ENCODE assay signal across 11 cellular contexts in the genomic region with DNA sequence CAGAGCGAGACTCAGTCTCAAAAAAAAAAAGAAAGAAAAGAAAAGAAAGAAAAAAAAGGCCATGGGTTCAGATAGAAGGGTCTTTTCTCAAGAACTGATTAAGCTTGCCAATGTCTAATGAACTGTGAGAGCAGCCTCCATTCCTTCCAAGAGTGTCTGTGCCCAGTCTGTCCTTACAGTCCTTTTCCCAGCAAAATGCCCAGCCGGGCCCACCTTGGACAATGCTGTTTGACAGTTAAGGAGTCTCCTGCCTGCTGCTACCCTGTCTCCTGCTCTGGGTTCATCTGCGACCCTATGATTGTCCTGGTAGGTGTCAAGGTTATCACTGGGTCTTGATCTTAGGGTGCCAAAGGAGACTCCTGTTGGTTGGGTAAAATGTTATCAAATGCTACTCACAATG. TPM values are rescaled to one million over a fixed set of nuclear protein-coding genes. Genes with fewer than 3 reads are reported as not detected.
DNase-seq lines count a peak whose midpoint lies in the region; ATAC-seq and TF ChIP-seq lines count a peak whose summit lies in the region.
"Had no signal": no experiment of that assay in that cellular context is flagged by ENCODE, and none has a peak within 500 bp of the region (broad histone marks: within the 10 kb centered on the region; RNA-seq: fewer than 3 reads in every experiment).

No MANE protein-coding gene starts in this region.

- H3K9ac ChIP-seq in neuronal stem cell (ENCODE audit: low read depth, low read length, poor library complexity) = no peak overlapping the region

- no peaks in the 10 kb centered on the region for H3K36me3 ChIP-seq in CD8-positive, alpha-beta T cell (ENCODE audit: insufficient read depth, low read length)
- no peaks in the 10 kb centered on the region for H3K36me3 ChIP-seq in neuronal stem cell (replicated peaks in 1 of 2; ENCODE audit: control insufficient read depth in 2 of 2, insufficient read depth in 2 of 2, low read length in 2 of 2)

- H2AFZ ChIP-seq in neuronal stem cell (ENCODE audit: low read length) = no peak overlapping the region

- no peak for DNase-seq in CD8-positive, alpha-beta T cell
- DNase-seq in activated naive CD8-positive, alpha-beta T cell treated with anti-CD3 and anti-CD28 coated beads, Interleukin-2, amount 50 U/mL, for 24 hours = no peak
- no peak for DNase-seq in neuronal stem cell (ENCODE audit: low spot score)
- no peak for DNase-seq in glutamatergic neuron
- DNase-seq in HK-2 (ENCODE audit: unreplicated experiment) = no peak
- no peak for DNase-seq in activated CD8-positive, alpha-beta memory T cell treated with anti-CD3 and anti-CD28 coated beads, Interleukin-2, amount 50 U/mL, for 48 hours
- no peak for DNase-seq in NCI-H510A (lab: John Stamatoyannopoulos, UW)
- DNase-seq: HCEC 1CT, mammary epithelial cell, NCI-H226 had no signal

- H4K91ac ChIP-seq in neuronal stem cell (ENCODE audit: low read depth, low read length, poor library complexity) = no peak overlapping the region

- H3K4ac ChIP-seq in neuronal stem cell (ENCODE audit: low read length) = no peak overlapping the region

- no peak overlapping the region for H3K27ac ChIP-seq in CD8-positive, alpha-beta T cell (ENCODE audit: low read depth, low read length)
- H3K27ac ChIP-seq in neuronal stem cell (replicated peaks; ENCODE audit: low read length) = no peak overlapping the region

- peak overlapping the region; percentile 62 for H2BK5ac ChIP-seq in neuronal stem cell (ENCODE audit: low read length)

- H2BK120ac ChIP-seq in neuronal stem cell (ENCODE audit: low read depth, low read length) = no peak overlapping the region

- H2AK5ac ChIP-seq in neuronal stem cell (ENCODE audit: low read depth, low read length) = peak overlapping the region; percentile 8

- no peak for ATAC-seq in CD8-positive, alpha-beta T cell
- ATAC-seq in HG03175 (IDR thresholded peaks at IDR 0.05; ENCODE audit: unreplicated experiment) = peak; percentile 10
- no peak for ATAC-seq in activated naive CD8-positive, alpha-beta T cell treated with anti-CD3 and anti-CD28 coated beads, Interleukin-2, amount 50 U/mL, for 24 hours

- WGBS in neuronal stem cell (ENCODE audit: extremely low coverage in 2 of 2, insufficient read length in 2 of 2, insufficient replicate concordance in 1 of 2), 2 donors = no CpG with 5 or more reads among the region's 3 CpGs

- H3K27me3 ChIP-seq in CD8-positive, alpha-beta T cell (ENCODE audit: insufficient read depth, low read length) = no peaks in the 10 kb centered on the region
- H3K27me3 ChIP-seq in neuronal stem cell (ENCODE audit: control insufficient read depth in 3 of 3, insufficient read depth in 3 of 3, low read depth in 1 of 3, low read length in 3 of 3) = peaks cover 0 to 7% (median 0%) of the 10 kb centered on the region in 3 experiments

- no peaks in the 10 kb centered on the region for H3K27me3 Mint-ChIP-seq in CD8-positive, alpha-beta T cell (ENCODE audit: low read depth)
- no peaks in the 10 kb centered on the region for H3K27me3 Mint-ChIP-seq in activated naive CD8-positive, alpha-beta T cell treated with anti-CD3 and anti-CD28 coated beads, Interleukin-2, amount 50 U/mL, for 24 hours
- H3K27me3 Mint-ChIP-seq in glutamatergic neuron (ENCODE audit: unreplicated experiment) = peaks cover 3% of the 10 kb centered on the region

- H3K4me3 ChIP-seq in CD8-positive, alpha-beta T cell (ENCODE audit: low read depth, low read length) = no peak overlapping the region
- H3K4me3 ChIP-seq in neuronal stem cell (ENCODE audit: low read length in 2 of 2) = no peak overlapping the region

- no peak overlapping the region for H3K4me3 Mint-ChIP-seq in CD8-positive, alpha-beta T cell
- H3K4me3 Mint-ChIP-seq in activated naive CD8-positive, alpha-beta T cell treated with anti-CD3 and anti-CD28 coated beads, Interleukin-2, amount 50 U/mL, for 24 hours = peak overlapping the region; percentile 37
- no peak overlapping the region for H3K4me3 Mint-ChIP-seq in glutamatergic neuron (ENCODE audit: unreplicated experiment)

- H3K36me3 Mint-ChIP-seq in CD8-positive, alpha-beta T cell = peaks cover 15% of the 10 kb centered on the region
- peaks cover 19% of the 10 kb centered on the region for H3K36me3 Mint-ChIP-seq in activated naive CD8-positive, alpha-beta T cell treated with anti-CD3 and anti-CD28 coated beads, Interleukin-2, amount 50 U/mL, for 24 hours (ENCODE audit: low read depth)
- H3K36me3 Mint-ChIP-seq in glutamatergic neuron (ENCODE audit: unreplicated experiment) = peaks cover 5% of the 10 kb centered on the region

- H3K4me1 ChIP-seq in CD8-positive, alpha-beta T cell (ENCODE audit: insufficient read depth, low read length) = peaks cover 28% of the 10 kb centered on the region
- H3K4me1 ChIP-seq in neuronal stem cell (ENCODE audit: control insufficient read depth in 2 of 2, insufficient read depth in 1 of 2, low read depth in 1 of 2, low read length in 2 of 2) = peaks cover 1 to 8% of the 10 kb centered on the region in 2 donors

- POLR2A ChIA-PET in CD8-positive, alpha-beta T cell (lab: Charles Lee) = interaction anchor here (0.7 to 2.6 kb wide), 2 partner anchors 29 to 30 kb away, joined by 4 to 8 read pairs; no protein-coding TSS in a partner anchor

- no peak for TF ChIP-seq CTCF in CD8-positive, alpha-beta T cell (IDR thresholded peaks at IDR 0.05)
- TF ChIP-seq CTCF in glutamatergic neuron (IDR thresholded peaks at IDR 0.05; ENCODE audit: partially characterized antibody, unreplicated experiment) = no peak

- H2BK15ac ChIP-seq in neuronal stem cell (ENCODE audit: low read length) = no peak overlapping the region

- H3K9me3 Mint-ChIP-seq in CD8-positive, alpha-beta T cell = no peaks in the 10 kb centered on the region
- H3K9me3 Mint-ChIP-seq in activated naive CD8-positive, alpha-beta T cell treated with anti-CD3 and anti-CD28 coated beads, Interleukin-2, amount 50 U/mL, for 24 hours = peaks cover 6% of the 10 kb centered on the region
- H3K9me3 Mint-ChIP-seq in glutamatergic neuron (ENCODE audit: unreplicated experiment) = no peaks in the 10 kb centered on the region

- intact Hi-C loops in CD8-positive, alpha-beta T cell (cut with DNase I, micrococcal nuclease) = no loop called here

- CTCF ChIA-PET in CD8-positive, alpha-beta T cell (lab: Charles Lee) = interaction anchor here (1.2 kb wide), 1 partner anchor 26 kb away, joined by 3 read pairs; no protein-coding TSS in a partner anchor

- H4K8ac ChIP-seq in neuronal stem cell (ENCODE audit: low read depth, low read length) = no peak overlapping the region

- H3K9me3 ChIP-seq in CD8-positive, alpha-beta T cell (ENCODE audit: low read length) = no peaks in the 10 kb centered on the region
- peaks cover 0 to 2% of the 10 kb centered on the region in 2 donors for H3K9me3 ChIP-seq in neuronal stem cell (replicated peaks in 1 of 2; ENCODE audit: control insufficient read depth in 2 of 2, insufficient read depth in 1 of 2, low read depth in 1 of 2, low read length in 2 of 2)

- H3K4me1 Mint-ChIP-seq in CD8-positive, alpha-beta T cell (ENCODE audit: low read depth) = peaks cover 54% of the 10 kb centered on the region
- H3K4me1 Mint-ChIP-seq in activated naive CD8-positive, alpha-beta T cell treated with anti-CD3 and anti-CD28 coated beads, Interleukin-2, amount 50 U/mL, for 24 hours = peaks cover 58% of the 10 kb centered on the region
- peaks cover 12% of the 10 kb centered on the region for H3K4me1 Mint-ChIP-seq in glutamatergic neuron (ENCODE audit: low read depth, unreplicated experiment)

- peak overlapping the region; percentile 84 for H3K27ac Mint-ChIP-seq in CD8-positive, alpha-beta T cell
- H3K27ac Mint-ChIP-seq in activated naive CD8-positive, alpha-beta T cell treated with anti-CD3 and anti-CD28 coated beads, Interleukin-2, amount 50 U/mL, for 24 hours = peak overlapping the region; percentile 88
- H3K27ac Mint-ChIP-seq in glutamatergic neuron (ENCODE audit: unreplicated experiment) = no peak overlapping the region

- no peak overlapping the region for H3K18ac ChIP-seq in neuronal stem cell (ENCODE audit: low read length)

- no peak overlapping the region for H3K14ac ChIP-seq in neuronal stem cell (ENCODE audit: low read length)

- H3K23ac ChIP-seq in neuronal stem cell (ENCODE audit: low read depth, low read length, poor library complexity) = no peak overlapping the region

- H3K4me2 ChIP-seq in neuronal stem cell (ENCODE audit: insufficient read depth, low read length, poor library complexity, severe bottlenecking) = no peak overlapping the region

- H2BK12ac ChIP-seq in neuronal stem cell (ENCODE audit: low read length) = no peak overlapping the region

- no peaks in the 10 kb centered on the region for H3K79me1 ChIP-seq in neuronal stem cell (ENCODE audit: low read depth, low read length)

RNA-seq across cellular contexts. Expression of gene SYNE3, which starts 21.4 kb away (rescaled TPM):
- total RNA-seq in CD8-positive, alpha-beta T cell = 10 to 100 TPM; 18.5 to 19.7 TPM
- polyA plus RNA-seq in neuronal stem cell (2013, experiment 1 of 2) = 0.06 TPM
- 0.07 TPM for polyA plus RNA-seq in neuronal stem cell (2013, experiment 2 of 2)
- 7.1 TPM for total RNA-seq in glutamatergic neuron (ENCODE audit: unreplicated experiment)

RNA-seq across cellular contexts. Expression of gene GLRX5, which starts 39.8 kb away (rescaled TPM):
- total RNA-seq in CD8-positive, alpha-beta T cell = 10 to 100 TPM; 13.7 to 15.2 TPM
- 77.4 TPM for polyA plus RNA-seq in neuronal stem cell (2013, experiment 1 of 2)
- polyA plus RNA-seq in neuronal stem cell (2013, experiment 2 of 2) = 74.7 TPM
- 38.9 TPM for total RNA-seq in glutamatergic neuron (ENCODE audit: unreplicated experiment)
